8 cellular contexts compared by ENCODE assay signal in genomic region chr7:158815471-158816128, GRCh38. TPM values are rescaled to one million over a fixed set of nuclear protein-coding genes. Genes with fewer than 3 reads are reported as not detected.
A peak's percentile ranks its signal among the peaks of the same experiment; 100 is the strongest.
DNase-seq lines count a peak whose midpoint lies in the region; ATAC-seq and TF ChIP-seq lines count a peak whose summit lies in the region.

No MANE protein-coding gene starts in this region.

- no peaks in the 10 kb centered on the region for H3K9me3 ChIP-seq in mesenchymal stem cell (ENCODE audit: control insufficient read depth, low read length)
- H3K9me3 ChIP-seq in tibial artery = no peaks in the 10 kb centered on the region

- no peak overlapping the region for H3K4me2 ChIP-seq in mesenchymal stem cell (ENCODE audit: low read length, poor library complexity, severe bottlenecking)

- no peak for ATAC-seq in HG03139 (IDR thresholded peaks at IDR 0.05; ENCODE audit: unreplicated experiment)
- no peak for ATAC-seq in GM21825 (IDR thresholded peaks at IDR 0.05; ENCODE audit: unreplicated experiment)

- peak overlapping the region; percentile 15 to 58 for H3K4ac ChIP-seq in mesenchymal stem cell (ENCODE audit: low read depth in 1 of 2, low read length in 2 of 2)

- no peak for DNase-seq in activated T-cell treated with anti-CD3 and anti-CD28 coated beads, Interleukin-2, amount 50 U/mL, for 24 hours
- no peak for DNase-seq in activated T-cell treated with anti-CD3 and anti-CD28 coated beads, Interleukin-2, amount 50 U/mL, for 48 hours
- DNase-seq in activated naive CD8-positive, alpha-beta T cell treated with anti-CD3 and anti-CD28 coated beads for 36 hours = no peak
- DNase-seq in mesenchymal stem cell (peak; percentile 43), tibial artery (no peak), activated gamma-delta T cell treated with Interleukin-2 at 50 U/mL for 16 hours (no peak)

- peak overlapping the region; percentile 65 for H3K4me3 Mint-ChIP-seq in activated T-cell treated with anti-CD3 and anti-CD28 coated beads, Interleukin-2, amount 50 U/mL, for 24 hours
- peak overlapping the region; percentile 66 for H3K4me3 Mint-ChIP-seq in activated naive CD8-positive, alpha-beta T cell treated with anti-CD3 and anti-CD28 coated beads for 36 hours

- WGBS in mesenchymal stem cell = 94% methylated on average over 5 of the region's 6 CpGs

- peak overlapping the region; percentile 13 to 82 for H3K18ac ChIP-seq in mesenchymal stem cell (ENCODE audit: low read depth in 1 of 2, low read length in 2 of 2)

- H2AK5ac ChIP-seq in mesenchymal stem cell (ENCODE audit: low read length, severe bottlenecking) = peak overlapping the region; percentile 95

- peak overlapping the region; percentile 92 for H3K9ac ChIP-seq in mesenchymal stem cell (ENCODE audit: low read length)

- H2BK120ac ChIP-seq in mesenchymal stem cell (ENCODE audit: low read depth, low read length) = peak overlapping the region; percentile 45

- peak overlapping the region; percentile 78 for H4K8ac ChIP-seq in mesenchymal stem cell (ENCODE audit: low read length)

- peak overlapping the region in 1 of 2 experiments; percentile 27 for H3K23ac ChIP-seq in mesenchymal stem cell (ENCODE audit: low read length in 2 of 2)

- H4K91ac ChIP-seq in mesenchymal stem cell (ENCODE audit: low read length) = peak overlapping the region; percentile 62

- H3K9me3 Mint-ChIP-seq in activated T-cell treated with anti-CD3 and anti-CD28 coated beads, Interleukin-2, amount 50 U/mL, for 24 hours = no peaks in the 10 kb centered on the region
- H3K9me3 Mint-ChIP-seq in activated naive CD8-positive, alpha-beta T cell treated with anti-CD3 and anti-CD28 coated beads for 36 hours = peaks cover 4% of the 10 kb centered on the region

- H3K27ac Mint-ChIP-seq in activated T-cell treated with anti-CD3 and anti-CD28 coated beads, Interleukin-2, amount 50 U/mL, for 24 hours = peak overlapping the region; percentile 100
- peak overlapping the region; percentile 98 for H3K27ac Mint-ChIP-seq in activated naive CD8-positive, alpha-beta T cell treated with anti-CD3 and anti-CD28 coated beads for 36 hours

- H2AFZ ChIP-seq in mesenchymal stem cell (ENCODE audit: low read depth, low read length) = no peak overlapping the region

- H3K14ac ChIP-seq in mesenchymal stem cell (ENCODE audit: low read length in 2 of 2) = peak overlapping the region in 1 of 2 experiments; percentile 66

- no peak overlapping the region for H2BK15ac ChIP-seq in mesenchymal stem cell (ENCODE audit: low read depth, poor library complexity, severe bottlenecking)

- H2BK12ac ChIP-seq in mesenchymal stem cell (ENCODE audit: low read length in 2 of 2) = peak overlapping the region; percentile 21 to 67

- no peaks in the 10 kb centered on the region for H3K27me3 ChIP-seq in mesenchymal stem cell (ENCODE audit: control insufficient read depth in 1 of 2, insufficient read depth in 1 of 2, low read length in 2 of 2)
- H3K27me3 ChIP-seq in tibial artery = no peaks in the 10 kb centered on the region

- peaks cover 1% of the 10 kb centered on the region for H3K79me1 ChIP-seq in mesenchymal stem cell (replicated peaks; ENCODE audit: low read length, poor library complexity, severe bottlenecking)

- H3K27me3 Mint-ChIP-seq in activated T-cell treated with anti-CD3 and anti-CD28 coated beads, Interleukin-2, amount 50 U/mL, for 24 hours = no peaks in the 10 kb centered on the region
- no peaks in the 10 kb centered on the region for H3K27me3 Mint-ChIP-seq in activated naive CD8-positive, alpha-beta T cell treated with anti-CD3 and anti-CD28 coated beads for 36 hours

- peaks cover 97% of the 10 kb centered on the region for H3K4me1 Mint-ChIP-seq in activated T-cell treated with anti-CD3 and anti-CD28 coated beads, Interleukin-2, amount 50 U/mL, for 24 hours (ENCODE audit: low read depth)
- H3K4me1 Mint-ChIP-seq in activated naive CD8-positive, alpha-beta T cell treated with anti-CD3 and anti-CD28 coated beads for 36 hours = peaks cover 95% of the 10 kb centered on the region

- H3K4me1 ChIP-seq in mesenchymal stem cell (ENCODE audit: control insufficient read depth, insufficient read depth, low read depth, low read length) (peaks cover 36% of the 10 kb centered on the region), tibial artery (peaks cover 0 to 92% (median 81%) of the 10 kb centered on the region in 4 donors)

- intact Hi-C loops in tibial artery (cut with DNase I; ENCODE audit: low total_unique reads) = no loop called here

- peaks cover 15% of the 10 kb centered on the region for H3K36me3 Mint-ChIP-seq in activated T-cell treated with anti-CD3 and anti-CD28 coated beads, Interleukin-2, amount 50 U/mL, for 24 hours (ENCODE audit: low read depth)
- H3K36me3 Mint-ChIP-seq in activated naive CD8-positive, alpha-beta T cell treated with anti-CD3 and anti-CD28 coated beads for 36 hours = peaks cover 48% of the 10 kb centered on the region

- H3K36me3 ChIP-seq in mesenchymal stem cell (ENCODE audit: control insufficient read depth in 1 of 2, insufficient read depth in 2 of 2, low read depth in 1 of 2, low read length in 2 of 2) (peaks cover 0 to under 1% of the 10 kb centered on the region in 2 experiments), tibial artery (no peaks in the 10 kb centered on the region)

- TF ChIP-seq CTCF in tibial artery (IDR thresholded peaks at IDR 0.05) = no peak

- H3K4me3 ChIP-seq in mesenchymal stem cell (ENCODE audit: insufficient read depth in 1 of 2, low read depth in 1 of 2, low read length in 2 of 2) (peak overlapping the region in 1 of 2 experiments; percentile 69), tibial artery (no peak overlapping the region)

- H2BK5ac ChIP-seq in mesenchymal stem cell (ENCODE audit: low read depth, low read length, poor library complexity, severe bottlenecking) = no peak overlapping the region

- peak overlapping the region; percentile 66 for H3K27ac ChIP-seq in mesenchymal stem cell (ENCODE audit: low read length, poor library complexity, severe bottlenecking)
- peak overlapping the region; percentile 84 to 90 for H3K27ac ChIP-seq in tibial artery

RNA-seq across cellular contexts. Expression of gene ESYT2, which starts 13.7 kb away (rescaled TPM):
- total RNA-seq in activated naive CD8-positive, alpha-beta T cell treated with anti-CD3 and anti-CD28 coated beads for 36 hours = 10 to 100 TPM; 52.1 to 52.5 TPM
- polyA plus RNA-seq in mesenchymal stem cell (2013, experiment 1 of 2) = 31.0 TPM
- 31.9 TPM for polyA plus RNA-seq in mesenchymal stem cell (2013, experiment 2 of 2)

RNA-seq across cellular contexts. Expression of gene DYNC2I1, which starts 40.8 kb away (rescaled TPM):
- 10 to 100 TPM; 12.4 to 14.3 TPM for total RNA-seq in activated naive CD8-positive, alpha-beta T cell treated with anti-CD3 and anti-CD28 coated beads for 36 hours
- 11.8 TPM for polyA plus RNA-seq in mesenchymal stem cell (2013, experiment 1 of 2)
- 10.7 TPM for polyA plus RNA-seq in mesenchymal stem cell (2013, experiment 2 of 2)
